ENCODE assay signal across 17 cellular contexts in genomic region chr4:151808120-151808529, GRCh38. TPM values are rescaled to one million over a fixed set of nuclear protein-coding genes. Genes with fewer than 3 reads are reported as not detected.
A peak's percentile ranks its signal among the peaks of the same experiment; 100 is the strongest.
DNase-seq lines count a peak whose midpoint lies in the region; ATAC-seq, FAIRE-seq and TF ChIP-seq lines count a peak whose summit lies in the region.
"Had no signal": no experiment of that assay in that cellular context is flagged by ENCODE, and none has a peak within 500 bp of the region (broad histone marks: within the 10 kb centered on the region; RNA-seq: fewer than 3 reads in every experiment).

No MANE protein-coding gene starts in this region.

- peak; percentile 27 for ATAC-seq in Right ventricle myocardium inferior
- peak; percentile 92 for ATAC-seq in foreskin keratinocyte
- no peak for ATAC-seq in GM18909 (IDR thresholded peaks at IDR 0.05; ENCODE audit: poor library complexity, unreplicated experiment)
- ATAC-seq: activated T-helper 17 cell treated with anti-CD3 and anti-CD28 coated beads, Interleukin-2, amount 50 U/mL, for 72 hours; stimulated activated memory B cell treated with anti-CD40 and anti-IgM and Interleukin-4, amounts not matched to agents 10 μg/mL and 1 μg/mL and 100 μg/mL, for 72 hours; T-cell had no signal

- DNase-seq in Right ventricle myocardium inferior (ENCODE audit: missing footprints) (no peak), cardiac septum (ENCODE audit: low spot score) (no peak), NCI-H524 treated with DMSO at 0.1 percent for 48 hours (lab: John Stamatoyannopoulos, UW) (peak; percentile 45), foreskin keratinocyte (peak in 1 of 2 donors; percentile 64), urothelium cell line (ENCODE audit: low spot score) (peak; percentile 51), cerebellar nuclear complex (lab: John Stamatoyannopoulos, UW) (no peak), HPDE6-E6E7 (ENCODE audit: extremely low spot score) (no peak)
- DNase-seq: activated CD4-positive, alpha-beta T cell treated with anti-CD3 and anti-CD28 coated beads, Interleukin-2, amount 10 ng/mL, durations not matched to agents 7 days and 5 days; aorta; DMS53; NCI-H1092; stimulated activated CD4-positive, alpha-beta T cell treated with anti-CD3 and anti-CD28 coated beads, Interleukin-2, amount 100 ng/mL, for 48 hours; T-cell had no signal

- H3K4me1 ChIP-seq in foreskin keratinocyte: no peaks in the 10 kb centered on the region

- H3K27me3 ChIP-seq in foreskin keratinocyte: peaks cover 5% of the 10 kb centered on the region

- intact Hi-C loops in Right ventricle myocardium inferior (cut with DNase I) (loop anchor here (5.0 kb wide), 2 partner anchors 284 to 574 kb away; no protein-coding TSS in a partner anchor), cardiac septum (cut with DNase I) (loop anchor here (5.0 to 10.0 kb wide), 4 partner anchors 141 to 574 kb away; no protein-coding TSS in a partner anchor)

- H3K27ac ChIP-seq in foreskin keratinocyte: no peak overlapping the region

- no peak for FAIRE-seq in urothelium cell line (lab: Jason Lieb, UNC)
- FAIRE-seq: GM19239 had no signal

- no peak for TF ChIP-seq CTCF in foreskin keratinocyte (conservative IDR thresholded peaks at IDR 0.05)

RNA-seq across cellular contexts. Expression of gene GATB, which starts 47.3 kb away (rescaled TPM):
- total RNA-seq in Right ventricle myocardium inferior: 171 TPM
- 75.1 TPM for total RNA-seq in cardiac septum
- total RNA-seq in foreskin keratinocyte: 20.9 and 21.4 TPM in 2 replicates
- polyA plus RNA-seq in foreskin keratinocyte: 23.1 and 25.2 TPM in 2 replicates

Comparison
In these comparisons a context has a peak if more than half of its experiments do, and no peak if none do; other contexts are left out.
1. DNase-seq: peak in NCI-H524 treated with DMSO at 0.1 percent for 48 hours (single experiment) and urothelium cell line (single experiment); none in Right ventricle myocardium inferior (single experiment), cardiac septum (single experiment), cerebellar nuclear complex (0 of 2) and HPDE6-E6E7 (single experiment).